Comparison of ENCODE assay signal across 8 cellular contexts in the genomic region with DNA sequence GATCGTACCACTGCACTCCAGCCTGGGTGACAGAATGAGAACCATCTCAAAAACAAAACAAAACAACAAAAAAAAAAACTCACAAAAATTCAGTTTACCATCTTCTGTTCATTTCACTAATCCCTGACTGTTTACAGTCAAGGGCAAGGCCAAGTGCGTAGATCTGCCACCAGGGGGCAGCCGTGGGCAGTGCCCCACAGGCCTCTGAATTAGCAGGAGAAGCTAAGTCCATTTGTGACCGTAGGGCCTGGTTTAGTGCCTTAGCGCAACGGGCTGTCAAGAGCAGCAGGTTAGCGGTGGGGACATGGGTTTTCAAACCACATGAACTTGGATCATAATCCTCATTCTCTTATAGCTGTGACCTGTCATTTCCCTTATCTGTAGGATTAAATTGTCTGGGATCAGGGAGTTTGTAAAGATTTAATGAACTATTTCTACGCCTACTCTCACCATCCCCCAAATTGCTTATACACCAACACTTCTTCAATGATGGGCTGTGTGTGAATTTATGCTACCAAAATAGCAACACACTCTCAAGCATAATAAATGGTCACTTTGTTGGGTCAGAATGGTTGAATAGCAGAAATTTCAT. TPM values are rescaled to one million over a fixed set of nuclear protein-coding genes. Genes with fewer than 3 reads are reported as not detected.
DNase-seq lines count a peak whose midpoint lies in the region; ATAC-seq and TF ChIP-seq lines count a peak whose summit lies in the region.

No MANE protein-coding gene starts in this region.

- peaks cover 9% of the 10 kb centered on the region for H3K27me3 Mint-ChIP-seq in activated B cell treated with CpG ODN at 0.5 μM for 24 hours

- no peak overlapping the region for H3K4me3 ChIP-seq in cardiac fibroblast (replicated peaks in 1 of 2; ENCODE audit: low read depth in 2 of 2, low read length in 2 of 2)

- peaks cover 6% of the 10 kb centered on the region for H3K4me1 Mint-ChIP-seq in activated B cell treated with CpG ODN at 0.5 μM for 24 hours

- intact Hi-C loops in activated B cell treated with CpG ODN at 0.5 μM for 24 hours (cut with micrococcal nuclease): loop anchor here (1.0 to 2.0 kb wide), 2 partner anchors 347 to 453 kb away; a partner anchor contains a TSS

- CTCF ChIA-PET in activated B cell treated with CpG ODN at 0.5 μM for 24 hours (lab: Charles Lee): interaction anchor here (0.7 to 3.3 kb wide), 6 partner anchors 10 to 346 kb away, joined by 3 to 24 read pairs (median 5); no protein-coding TSS in a partner anchor

- H3K9me3 Mint-ChIP-seq in activated B cell treated with CpG ODN at 0.5 μM for 24 hours: no peaks in the 10 kb centered on the region

- H3K36me3 Mint-ChIP-seq in activated B cell treated with CpG ODN at 0.5 μM for 24 hours (ENCODE audit: low read depth): no peaks in the 10 kb centered on the region

- ATAC-seq in HG02798 (IDR thresholded peaks at IDR 0.05; ENCODE audit: poor library complexity, unreplicated experiment): peak; percentile 71
- ATAC-seq in activated B cell treated with CpG ODN at 0.5 μM for 24 hours (ENCODE audit: low read depth): peak; percentile 85
- no peak for ATAC-seq in GM19463 (IDR thresholded peaks at IDR 0.05; ENCODE audit: unreplicated experiment)

- H3K27ac Mint-ChIP-seq in activated B cell treated with CpG ODN at 0.5 μM for 24 hours: no peak overlapping the region

- no peak overlapping the region for H3K4me3 Mint-ChIP-seq in activated B cell treated with CpG ODN at 0.5 μM for 24 hours

- peak; percentile 79 for TF ChIP-seq CTCF in activated B cell treated with CpG ODN at 0.5 μM for 24 hours (IDR thresholded peaks at IDR 0.05)
- TF ChIP-seq CTCF in cardiac fibroblast (IDR thresholded peaks at IDR 0.05; ENCODE audit: low read depth, low read length): peak; percentile 99

- DNase-seq in DMS153 treated with DMSO at 0.1 percent for 48 hours (lab: John Stamatoyannopoulos, UW; ENCODE audit: unreplicated experiment) (peak; percentile 54), NCI-H2227 treated with DMSO at 0.1 percent for 48 hours (lab: John Stamatoyannopoulos, UW) (peak; percentile 72), activated B cell treated with CpG ODN at 0.5 μM for 24 hours (peak; percentile 52), cardiac fibroblast (ENCODE audit: low read depth in 2 of 2) (peak; percentile 88 to 90), kidney tubule cell (ENCODE audit: low spot score) (peak; percentile 79)
- DNase-seq in stimulated activated CD4-positive, alpha-beta T cell treated with anti-CD3 and anti-CD28 coated beads, Interleukin-2, amount 100 ng/mL, for 48 hours: peak; percentile 73 to 76

- POLR2A ChIA-PET in activated B cell treated with CpG ODN at 0.5 μM for 24 hours (lab: Charles Lee): interaction anchor here (0.6 kb wide), 2 partner anchors 49 to 74 kb away, joined by 3 read pairs; a partner anchor contains a TSS

RNA-seq across cellular contexts. Expression of a gene that starts 49.0 kb away (rescaled TPM):
- 32.7 and 38.7 TPM in 2 replicates for total RNA-seq in activated B cell treated with CpG ODN at 0.5 μM for 24 hours

RNA-seq across cellular contexts. Expression of a gene that starts 49.3 kb away (rescaled TPM):
- total RNA-seq in activated B cell treated with CpG ODN at 0.5 μM for 24 hours: 35.4 and 36.9 TPM in 2 replicates
